ENCODE assay signal across 13 cellular contexts in the genomic region with DNA sequence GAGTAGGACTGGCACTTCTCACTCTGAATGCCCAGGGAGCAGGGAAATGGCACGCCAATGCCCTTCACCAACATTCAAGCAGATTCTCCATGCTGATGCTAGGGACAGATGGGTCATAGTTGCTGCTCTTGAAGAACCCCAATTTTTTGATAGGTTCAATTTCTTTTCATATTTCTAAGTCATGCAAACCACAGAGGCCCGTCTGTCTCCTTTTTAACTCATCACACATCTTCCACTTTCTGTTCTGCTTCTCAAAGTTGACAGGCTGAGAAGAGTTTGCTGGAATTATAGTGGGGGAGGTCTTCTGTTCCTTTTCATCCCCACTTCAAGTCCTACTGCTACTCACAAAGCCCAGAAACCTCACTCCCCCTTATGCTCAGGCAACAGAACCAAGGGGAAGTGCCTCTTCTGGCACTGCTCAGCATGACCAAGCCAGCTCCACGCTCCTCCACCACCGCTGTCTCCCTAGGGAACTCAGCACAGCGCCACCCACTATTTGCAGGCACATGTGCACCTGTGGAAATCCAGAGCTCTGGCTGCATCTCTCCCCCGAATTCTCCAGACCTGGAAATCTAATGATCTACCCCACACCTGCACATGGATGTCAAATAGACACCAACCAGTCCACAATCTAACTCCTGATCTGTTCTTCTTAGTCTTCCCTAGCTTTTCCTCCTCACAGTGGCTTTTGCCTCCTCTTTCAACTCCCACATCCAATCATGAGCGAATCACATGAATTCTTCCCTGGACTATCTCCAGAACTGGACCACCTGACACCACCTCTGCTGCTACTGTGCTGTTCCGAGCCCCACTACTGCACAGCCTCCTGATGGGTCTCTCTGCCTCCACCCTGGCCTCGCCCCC. TPM values are rescaled to one million over a fixed set of nuclear protein-coding genes. Genes with fewer than 3 reads are reported as not detected.
A peak's percentile ranks its signal among the peaks of the same experiment; 100 is the strongest.
DNase-seq lines count a peak whose midpoint lies in the region; ATAC-seq, FAIRE-seq and TF ChIP-seq lines count a peak whose summit lies in the region.
"Had no signal": no experiment of that assay in that cellular context is flagged by ENCODE, and none has a peak within 500 bp of the region (broad histone marks: within the 10 kb centered on the region; RNA-seq: fewer than 3 reads in every experiment).

No MANE protein-coding gene starts in this region.

- H2AFZ ChIP-seq in K562 (ENCODE audit: low read depth, low read length), result no peak overlapping the region

- no peak for TF ChIP-seq RAD21 in K562 (CRISPR knock-in tag; conservative IDR thresholded peaks at IDR 0.05 in 1 of 2, IDR thresholded peaks at IDR 0.05 in 1 of 2)

- 0 out of 2 replicates have a peak, but pooled peaks cover 3% of the 10 kb centered on the region for H4K20me1 ChIP-seq in K562 (replicated peaks; ENCODE audit: control insufficient read depth, insufficient read depth, low read length)

- ATAC-seq in GM19328 (IDR thresholded peaks at IDR 0.05; ENCODE audit: unreplicated experiment) (peak; percentile 47), HG03139 (IDR thresholded peaks at IDR 0.05; ENCODE audit: unreplicated experiment) (peak; percentile 51), K562 (no peak)
- ATAC-seq: sciatic nerve had no signal

- CTCF ChIA-PET in GM10248 (lab: Yijun Ruan, JAX) (interaction anchor here (0.9 to 5.4 kb wide), 4 partner anchors 8 to 14 kb away, joined by 3 to 45 read pairs (median 6); a partner anchor contains a TSS), K562 (lab: Yijun Ruan, JAX; ENCODE audit: low intra/inter-chr PET ratio) (no interaction called here)

- peaks cover 1 to 4% of the 10 kb centered on the region in 2 experiments; a peak in 2 of 5 replicates for H3K4me1 ChIP-seq in K562 (replicated peaks in 1 of 2; ENCODE audit: control insufficient read depth in 2 of 2, insufficient read depth in 2 of 2, low read length in 2 of 2)

- FAIRE-seq in K562 (lab: Jason Lieb, UNC), result peak; percentile 55

- no peaks in the 10 kb centered on the region for H3K9me3 ChIP-seq in K562 (replicated peaks; ENCODE audit: control insufficient read depth, insufficient read depth, low read depth, low read length)
- H3K9me3 ChIP-seq in WERI-Rb-1 (ENCODE audit: severe bottlenecking), result no peaks in the 10 kb centered on the region

- in situ Hi-C loops in K562 (cut with MboI), result no loop called here

- TF ChIP-seq CTCF in GM10248 (IDR thresholded peaks at IDR 0.05; ENCODE audit: control extremely low read depth, extremely low read depth, low read depth, missing control alignments), result peak; percentile 26
- no peak for TF ChIP-seq CTCF in K562 (IDR thresholded peaks at IDR 0.05 in 2 of 3, conservative IDR thresholded peaks at IDR 0.05 in 1 of 3; ENCODE audit: insufficient read depth in 2 of 3, low read depth in 1 of 3, low read length in 3 of 3)
- no peak for TF ChIP-seq CTCF in WERI-Rb-1 (IDR thresholded peaks at IDR 0.05; ENCODE audit: low read depth, low read length)

- no peak overlapping the region for H3K9ac ChIP-seq in K562 (ENCODE audit: insufficient read depth in 1 of 2, low read depth in 2 of 2, low read length in 2 of 2)

- H3K4me3 ChIP-seq in K562 (no peak overlapping the region), WERI-Rb-1 (ENCODE audit: low read depth, low read length) (no peak overlapping the region)

- H3K36me3 ChIP-seq in K562 (ENCODE audit: control insufficient read depth, insufficient read depth, low read length) (peaks cover 96% of the 10 kb centered on the region), WERI-Rb-1 (peaks cover 72% of the 10 kb centered on the region)

- no peaks in the 10 kb centered on the region for H3K27me3 ChIP-seq in K562 (ENCODE audit: control insufficient read depth in 2 of 2, insufficient read depth in 2 of 2, low read length in 2 of 2)
- no peaks in the 10 kb centered on the region for H3K27me3 ChIP-seq in WERI-Rb-1 (ENCODE audit: insufficient read depth, low read depth, severe bottlenecking)

- TF ChIP-seq EP300 in K562 (IDR thresholded peaks at IDR 0.05; ENCODE audit: low read length), result no peak

- no peak for TF ChIP-seq POLR2A in K562 (conservative IDR thresholded peaks at IDR 0.05)

- H3K27ac ChIP-seq in K562 (ENCODE audit: extremely low read depth, low read depth, low read length), result no peak overlapping the region
- no peak overlapping the region for H3K27ac ChIP-seq in WERI-Rb-1

- peaks cover 3% of the 10 kb centered on the region for H3K9me1 ChIP-seq in K562 (ENCODE audit: control insufficient read depth, insufficient read depth, low read length)

- WGBS in K562 (ENCODE audit: insufficient coverage, low coverage, missing lambda C conversion rate), result 94% methylated on average over 8 of the region's 9 CpGs

- peaks cover 12% of the 10 kb centered on the region for H3K79me2 ChIP-seq in K562 (ENCODE audit: control insufficient read depth, insufficient read depth, low read length)

- intact Hi-C loops in K562 (cut with micrococcal nuclease), result no loop called here

- DNase-seq in GM10248 (ENCODE audit: extremely low spot score) (peak; percentile 32), K562 (ENCODE audit: extremely low read depth in 1 of 4, low spot score in 3 of 4) (no peak), WERI-Rb-1 (no peak), HUDEP-2 (lab: John Stamatoyannopoulos, UW; ENCODE audit: unreplicated experiment in 76 of 76) (no peak), NCI-H524 (lab: John Stamatoyannopoulos, UW) (no peak)
- DNase-seq in NK-92 treated with Interleukin-12 subunit alpha and Interleukin-12 subunit beta, amount 100 ng/mL, for 24 hours (lab: John Stamatoyannopoulos, UW), result no peak
- DNase-seq: activated gamma-delta T cell treated with Interleukin-2 at 50 U/mL for 16 hours, DMS79, H7, RPMI8226 had no signal

- POLR2A ChIA-PET in GM10248 (lab: Yijun Ruan, JAX), result interaction anchor here (0.5 kb wide), 1 partner anchor 10 kb away, joined by 3 read pairs; no protein-coding TSS in a partner anchor
- POLR2A ChIA-PET in K562 (lab: Yijun Ruan, JAX), result interaction anchor here (1.4 to 1.7 kb wide), 2 partner anchors 10 to 88 kb away, joined by 3 to 5 read pairs; no protein-coding TSS in a partner anchor

- BruUV-seq in K562 (replicated peaks; lab: Mats Ljungman, UMichigan), result no TSS peak

- no peak overlapping the region for H3K4me2 ChIP-seq in K562 (ENCODE audit: insufficient read depth, low read length)

RNA-seq across cellular contexts. Expression of a gene that starts 10.7 kb away (rescaled TPM):
- total RNA-seq in K562 (2011; cell fraction: chromatin; rRNA removed; ENCODE audit: low replicate concordance), result 7.0 and 15.8 TPM in 2 replicates
- total RNA-seq in K562 (2011; cell fraction: nucleolus; rRNA removed), result 5.2 and 5.5 TPM in 2 replicates
- total RNA-seq in K562 (2011; cell fraction: nucleoplasm; rRNA removed), result 7.4 and 8.9 TPM in 2 replicates
- total RNA-seq in K562 (2014; rRNA removed) (8.3 and 9.3 TPM in 2 replicates), K562 (2014; rRNA removed; fragmentation: Illumina TruSeq; extraction: Trizol) (13.4 and 13.7 TPM in 2 replicates), K562 (2015; rRNA removed; fragmentation: Illumina TruSeq; extraction: Trizol) (15.8 and 16.7 TPM in 2 replicates), K562 (2021) (8.5 TPM in 2 replicates)
- polyA plus RNA-seq in K562 (2011; rRNA removed) (3.8 and 4.3 TPM in 2 replicates), K562 (2014; fragmentation: Illumina TruSeq; extraction: Trizol) (8.2 and 10.1 TPM in 2 replicates), K562 (2014; fragmentation: Nextera tagmentation; extraction: Ambion mirVana) (1 to 10 TPM; 2.0 to 2.5 TPM), K562 (2014; rRNA removed) (5.3 TPM in 2 replicates)
- 2.6 and 3.1 TPM in 2 replicates for polyA plus RNA-seq in K562 (2011; cell fraction: cytosol; rRNA removed)
- polyA plus RNA-seq in K562 (2011; cell fraction: nucleus; rRNA removed), result 3.7 and 4.5 TPM in 2 replicates
- polyA plus RNA-seq in K562 (2012), result 5.4 and 5.5 TPM in 2 replicates
- 7.6 and 7.9 TPM in 2 replicates for polyA minus RNA-seq in K562 (2011; rRNA and poly(A)+ RNA removed)
- 4.4 and 5.5 TPM in 2 replicates for polyA minus RNA-seq in K562 (2011; cell fraction: cytosol; rRNA and poly(A)+ RNA removed)
- 4.2 and 7.4 TPM in 2 replicates for polyA minus RNA-seq in K562 (2011; cell fraction: nucleus; rRNA and poly(A)+ RNA removed)

RNA-seq across cellular contexts. Expression of a gene that starts 16.8 kb away (rescaled TPM):
- total RNA-seq in K562 (2011; cell fraction: chromatin; rRNA removed; ENCODE audit: low replicate concordance), result 67.8 and 124 TPM in 2 replicates
- 63.3 and 63.4 TPM in 2 replicates for total RNA-seq in K562 (2011; cell fraction: nucleolus; rRNA removed)
- total RNA-seq in K562 (2011; cell fraction: nucleoplasm; rRNA removed), result 56.3 and 70.8 TPM in 2 replicates
- total RNA-seq in K562 (2014; rRNA removed) (7.0 and 10.5 TPM in 2 replicates), K562 (2014; rRNA removed; fragmentation: Illumina TruSeq; extraction: Trizol) (3.0 and 3.7 TPM in 2 replicates), K562 (2015; rRNA removed; fragmentation: Illumina TruSeq; extraction: Trizol) (4.6 and 5.3 TPM in 2 replicates), K562 (2021) (11.0 and 12.3 TPM in 2 replicates)
- polyA plus RNA-seq in K562 (2011; rRNA removed) (11.5 and 11.6 TPM in 2 replicates), K562 (2014; fragmentation: Illumina TruSeq; extraction: Trizol) (8.4 and 9.0 TPM in 2 replicates), K562 (2014; fragmentation: Nextera tagmentation; extraction: Ambion mirVana) (under 1 TPM; 0.07 to 0.15 TPM), K562 (2014; rRNA removed) (11.5 and 15.2 TPM in 2 replicates)
- polyA plus RNA-seq in K562 (2011; cell fraction: cytosol; rRNA removed), result 5.4 and 9.1 TPM in 2 replicates
- polyA plus RNA-seq in K562 (2011; cell fraction: nucleus; rRNA removed), result 72.2 and 124 TPM in 2 replicates
- 10.9 and 26.0 TPM in 2 replicates for polyA plus RNA-seq in K562 (2012)
- polyA minus RNA-seq in K562 (2011; rRNA and poly(A)+ RNA removed), result 3.5 and 4.8 TPM in 2 replicates
- 3.5 and 5.0 TPM in 2 replicates for polyA minus RNA-seq in K562 (2011; cell fraction: cytosol; rRNA and poly(A)+ RNA removed)
- 12.9 and 14.9 TPM in 2 replicates for polyA minus RNA-seq in K562 (2011; cell fraction: nucleus; rRNA and poly(A)+ RNA removed)

RNA-seq across cellular contexts. Expression of a gene that starts 31.8 kb away (rescaled TPM):
- 40.0 and 130 TPM in 2 replicates for total RNA-seq in K562 (2011; cell fraction: chromatin; rRNA removed; ENCODE audit: low replicate concordance)
- 68.9 and 90.7 TPM in 2 replicates for total RNA-seq in K562 (2011; cell fraction: nucleolus; rRNA removed)
- total RNA-seq in K562 (2011; cell fraction: nucleoplasm; rRNA removed), result 59.2 and 61.0 TPM in 2 replicates
- total RNA-seq in K562 (2014; rRNA removed) (20.8 and 23.9 TPM in 2 replicates), K562 (2014; rRNA removed; fragmentation: Illumina TruSeq; extraction: Trizol) (8.8 and 14.5 TPM in 2 replicates), K562 (2015; rRNA removed; fragmentation: Illumina TruSeq; extraction: Trizol) (16.8 and 18.1 TPM in 2 replicates), K562 (2021) (20.4 TPM in 2 replicates)
- polyA plus RNA-seq in K562 (2011; rRNA removed) (14.8 and 18.3 TPM in 2 replicates), K562 (2014; fragmentation: Illumina TruSeq; extraction: Trizol) (20.5 TPM in 2 replicates), K562 (2014; fragmentation: Nextera tagmentation; extraction: Ambion mirVana) (1 to 10 TPM in 1 of 2 experiments, under 1 TPM in 1; 0.13 to 1.2 TPM), K562 (2014; rRNA removed) (19.3 and 21.8 TPM in 2 replicates)
- 15.1 and 22.6 TPM in 2 replicates for polyA plus RNA-seq in K562 (2011; cell fraction: cytosol; rRNA removed)
- polyA plus RNA-seq in K562 (2011; cell fraction: nucleus; rRNA removed), result 61.2 and 64.9 TPM in 2 replicates
- 14.3 and 17.2 TPM in 2 replicates for polyA plus RNA-seq in K562 (2012)
- polyA minus RNA-seq in K562 (2011; rRNA and poly(A)+ RNA removed), result 25.8 and 28.5 TPM in 2 replicates
- polyA minus RNA-seq in K562 (2011; cell fraction: cytosol; rRNA and poly(A)+ RNA removed), result 8.1 and 12.0 TPM in 2 replicates
- polyA minus RNA-seq in K562 (2011; cell fraction: nucleus; rRNA and poly(A)+ RNA removed), result 43.4 and 53.0 TPM in 2 replicates

RNA-seq across cellular contexts. Expression of a gene that starts 31.9 kb away (rescaled TPM):
- total RNA-seq in K562 (2011; cell fraction: chromatin; rRNA removed; ENCODE audit: low replicate concordance), result 0.19 TPM in 1 of 2 replicates, not detected in the other
- total RNA-seq in K562 (2011; cell fraction: nucleolus; rRNA removed), result not detected in 2 replicates
- 0.15 TPM in 1 of 2 replicates, not detected in the other for total RNA-seq in K562 (2011; cell fraction: nucleoplasm; rRNA removed)
- total RNA-seq in K562 (2014; rRNA removed) (0.33 TPM in 1 of 2 replicates, not detected in the other), K562 (2014; rRNA removed; fragmentation: Illumina TruSeq; extraction: Trizol) (0.64 and 0.98 TPM in 2 replicates), K562 (2015; rRNA removed; fragmentation: Illumina TruSeq; extraction: Trizol) (0.68 and 0.76 TPM in 2 replicates), K562 (2021) (0.47 and 0.87 TPM in 2 replicates)
- polyA plus RNA-seq in K562 (2011; rRNA removed) (0.36 and 1.1 TPM in 2 replicates), K562 (2014; fragmentation: Illumina TruSeq; extraction: Trizol) (0.35 and 0.49 TPM in 2 replicates), K562 (2014; fragmentation: Nextera tagmentation; extraction: Ambion mirVana) (under 1 TPM; 0.13 to 0.14 TPM), K562 (2014; rRNA removed) (0.03 and 1.5 TPM in 2 replicates)
- 0.09 and 0.29 TPM in 2 replicates for polyA plus RNA-seq in K562 (2011; cell fraction: cytosol; rRNA removed)
- 0.10 and 0.37 TPM in 2 replicates for polyA plus RNA-seq in K562 (2011; cell fraction: nucleus; rRNA removed)
- polyA plus RNA-seq in K562 (2012), result 0.72 and 2.6 TPM in 2 replicates
- 0.42 and 1.3 TPM in 2 replicates for polyA minus RNA-seq in K562 (2011; rRNA and poly(A)+ RNA removed)
- polyA minus RNA-seq in K562 (2011; cell fraction: cytosol; rRNA and poly(A)+ RNA removed), result not detected in 2 replicates
- 0.27 TPM in 1 of 2 replicates, not detected in the other for polyA minus RNA-seq in K562 (2011; cell fraction: nucleus; rRNA and poly(A)+ RNA removed)
